Comparison of ENCODE assay signal across 8 cellular contexts in genomic region chr13:109785141-109785891, GRCh38. TPM values are rescaled to one million over a fixed set of nuclear protein-coding genes. Genes with fewer than 3 reads are reported as not detected.
DNase-seq lines count a peak whose midpoint lies in the region; ATAC-seq and TF ChIP-seq lines count a peak whose summit lies in the region.

No MANE protein-coding gene starts in this region.

- peak overlapping the region in 5 of 6 donors; percentile 49 to 87 (median 81) for H3K27ac Mint-ChIP-seq in immature natural killer cell

- peak; percentile 4 for ATAC-seq in HG03175 (IDR thresholded peaks at IDR 0.05; ENCODE audit: unreplicated experiment)
- no peak for ATAC-seq in GM21390 (IDR thresholded peaks at IDR 0.05; ENCODE audit: unreplicated experiment)

- H3K27ac ChIP-seq in BLaER1 (peak overlapping the region; percentile 92), SJCRH30 (no peak overlapping the region)

- no peaks in the 10 kb centered on the region for H3K27me3 ChIP-seq in BLaER1
- H3K27me3 ChIP-seq in SJCRH30, result no peaks in the 10 kb centered on the region

- H4K20me1 ChIP-seq in BLaER1, result peaks cover 55% of the 10 kb centered on the region

- peak overlapping the region; percentile 84 for H3K4me3 ChIP-seq in BLaER1
- peak overlapping the region; percentile 96 for H3K4me3 ChIP-seq in SJCRH30
- H3K4me3 ChIP-seq in astrocyte of the spinal cord (ENCODE audit: low read depth, low read length), result peak overlapping the region; percentile 52

- H3K36me3 ChIP-seq in BLaER1 (peaks cover 43% of the 10 kb centered on the region), SJCRH30 (no peaks in the 10 kb centered on the region)

- H3K4me1 Mint-ChIP-seq in immature natural killer cell, result peaks cover 13 to 14% of the 10 kb centered on the region in 2 donors

- DNase-seq in SJCRH30, result peak; percentile 39 to 51
- peak; percentile 61 for DNase-seq in astrocyte of the spinal cord (ENCODE audit: low read depth, low spot score)
- peak in 1 of 3 donors; percentile 29 for DNase-seq in immature natural killer cell
- peak; percentile 41 for DNase-seq in stimulated activated CD4-positive, alpha-beta T cell treated with anti-CD3 and anti-CD28 coated beads, Interleukin-12 subunit alpha, Interleukin-12 subunit beta, amount 100 ng/mL, for 4 hours
- no peak for DNase-seq in NCI-H187 treated with DMSO at 0.1 percent for 48 hours (lab: John Stamatoyannopoulos, UW)

- in situ Hi-C loops in astrocyte of the spinal cord (cut with HindIII; ENCODE audit: low sequenced_read_pairs), result no loop called here

- peak overlapping the region; percentile 70 to 82 (median 74) for H3K4me3 Mint-ChIP-seq in immature natural killer cell

- peaks cover 0 to 7% (median 3%) of the 10 kb centered on the region in 3 donors for H3K36me3 Mint-ChIP-seq in immature natural killer cell

- H3K4me2 ChIP-seq in BLaER1, result peak overlapping the region; percentile 93

- H3K9ac ChIP-seq in BLaER1, result peak overlapping the region; percentile 89

- H3K9me3 ChIP-seq in BLaER1, result peaks cover 19% of the 10 kb centered on the region
- no peaks in the 10 kb centered on the region for H3K9me3 ChIP-seq in SJCRH30 (replicated peaks)

- no peaks in the 10 kb centered on the region for H3K9me3 Mint-ChIP-seq in immature natural killer cell

- H3K4me1 ChIP-seq in BLaER1 (peaks cover 62% of the 10 kb centered on the region), SJCRH30 (no peaks in the 10 kb centered on the region)

- no peak for TF ChIP-seq CTCF in astrocyte of the spinal cord (IDR thresholded peaks at IDR 0.05; ENCODE audit: low read depth, low read length)

- peaks cover 16 to 45% (median 27%) of the 10 kb centered on the region in 3 donors for H3K27me3 Mint-ChIP-seq in immature natural killer cell (ENCODE audit: low read depth in 3 of 3)

RNA-seq across cellular contexts. Expression of gene IRS2, which starts 1.1 kb away (rescaled TPM):
- total RNA-seq in SJCRH30 (2014; rRNA removed; shearing (Covaris generic)), result 2.2 TPM in 2 replicates
- polyA plus RNA-seq in immature natural killer cell, result 1 to 10 TPM in 2 of 3 donors, under 1 TPM in 1; 0.57 to 2.6 (median 2.5) TPM
